13 cellular contexts compared by ENCODE assay signal in the genomic region with DNA sequence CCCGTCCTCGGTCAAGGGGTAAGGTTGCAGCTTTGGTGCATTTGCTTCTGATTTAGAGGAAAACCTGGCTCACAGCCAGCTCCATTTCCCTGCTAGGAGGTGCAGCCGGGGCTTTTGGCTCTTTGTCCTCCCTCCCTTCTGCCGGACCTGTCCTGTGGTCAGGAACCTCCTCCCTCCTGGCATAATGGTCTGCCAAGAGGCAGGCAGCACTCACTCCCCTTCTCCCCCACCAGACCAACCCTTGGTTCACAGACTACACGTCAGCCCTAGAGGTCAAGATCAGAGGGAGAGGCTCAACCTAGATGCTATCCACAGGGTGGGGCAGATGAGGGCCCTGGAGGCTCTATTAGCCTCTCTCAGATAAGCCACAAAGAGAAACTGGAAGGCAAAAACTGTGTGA.
DNase-seq lines count a peak whose midpoint lies in the region; ATAC-seq and TF ChIP-seq lines count a peak whose summit lies in the region.
"Had no signal": no experiment of that assay in that cellular context is flagged by ENCODE, and none has a peak within 500 bp of the region (broad histone marks: within the 10 kb centered on the region; RNA-seq: fewer than 3 reads in every experiment).

No MANE protein-coding gene starts in this region.

- TF ChIP-seq POLR2A in gastroesophageal sphincter (IDR thresholded peaks at IDR 0.05): no peak
- no peak for TF ChIP-seq POLR2A in stomach (IDR thresholded peaks at IDR 0.05)

- no TSS peak for BruUV-seq in PC-9 (replicated peaks; lab: Mats Ljungman, UMichigan)

- 90% methylated on average over 2 of the region's 5 CpGs; no CpG with 5 or more reads in 1 of the 2 donors for WGBS in gastroesophageal sphincter (ENCODE audit: low coverage in 1 of 2), 2 donors
- 44 to 59% (median 52%) methylated on average over 3 to 5 of the region's 5 CpGs for WGBS in stomach, 5 donors

- H3K9me3 ChIP-seq in PC-9 (ENCODE audit: insufficient read depth, low read depth): no peaks in the 10 kb centered on the region
- H3K9me3 ChIP-seq in gastroesophageal sphincter: no peaks in the 10 kb centered on the region
- H3K9me3 ChIP-seq in stomach: no peaks in the 10 kb centered on the region
- H3K9me3 ChIP-seq: adrenal gland had no signal

- no peaks in the 10 kb centered on the region for H3K9me2 ChIP-seq in PC-9 (ENCODE audit: insufficient read depth)

- POLR2A ChIA-PET in PC-9 (lab: Charles Lee; ENCODE audit: unreplicated experiment): interaction anchor here (0.5 kb wide), 1 partner anchor 10 kb away, joined by 28 read pairs; no protein-coding TSS in a partner anchor

- DNase-seq in NCI-H146 (lab: John Stamatoyannopoulos, UW) (peak; percentile 55), NCI-H146 treated with DMSO at 0.1 percent for 48 hours (lab: John Stamatoyannopoulos, UW; ENCODE audit: unreplicated experiment) (no peak), PC-9 (peak; percentile 79 to 85), stomach (peak; percentile 47), NOMO-1 (lab: John Stamatoyannopoulos, UW; ENCODE audit: unreplicated experiment in 2 of 2) (no peak), hippocampal formation (lab: John Stamatoyannopoulos, UW) (no peak)
- DNase-seq: ACHN; activated CD8-positive, alpha-beta memory T cell treated with anti-CD3 and anti-CD28 coated beads, Interleukin-2, amount 10 ng/mL, durations not matched to agents 7 days and 5 days; GM23248; KBM-7 had no signal

- H3K79me2 ChIP-seq in PC-9 (ENCODE audit: low read depth): peaks cover 15% of the 10 kb centered on the region; the same call in 1 of the 2 replicates

- peaks cover 44% of the 10 kb centered on the region for H3F3A ChIP-seq in PC-9 (ENCODE audit: insufficient read depth, low read depth)

- no peak for TF ChIP-seq EP300 in gastroesophageal sphincter (IDR thresholded peaks at IDR 0.05)
- no peak for TF ChIP-seq EP300 in stomach (IDR thresholded peaks at IDR 0.05)

- peaks cover 80% of the 10 kb centered on the region for H3K4me1 ChIP-seq in PC-9 (replicated peaks; ENCODE audit: insufficient read depth)
- H3K4me1 ChIP-seq in gastroesophageal sphincter: peaks cover 8 to 96% (median 46%) of the 10 kb centered on the region in 3 donors
- H3K4me1 ChIP-seq in stomach: peaks cover 64 to 94% (median 79%) of the 10 kb centered on the region in 4 donors

- no peak overlapping the region for H2AFZ ChIP-seq in PC-9
- H2AFZ ChIP-seq: GM23248 had no signal

- intact Hi-C loops in PC-9 (cut with micrococcal nuclease; ENCODE audit: unreplicated experiment): loop anchor here (1.0 to 2.0 kb wide), 3 partner anchors 25 to 71 kb away; no protein-coding TSS in a partner anchor
- intact Hi-C loops in stomach (cut with DNase I; ENCODE audit: low total_unique reads): no loop called here

- H4K20me1 ChIP-seq in PC-9 (ENCODE audit: insufficient read depth): no peaks in the 10 kb centered on the region

- CTCF ChIA-PET in PC-9 (lab: Charles Lee): interaction anchor here (1.1 kb wide), 1 partner anchor 10 kb away, joined by 8 read pairs; no protein-coding TSS in a partner anchor

- peak overlapping the region; percentile 71 for H3K4me2 ChIP-seq in PC-9

- no peaks in the 10 kb centered on the region for H3K27me3 ChIP-seq in PC-9 (ENCODE audit: insufficient read depth, low read depth)
- no peaks in the 10 kb centered on the region for H3K27me3 ChIP-seq in gastroesophageal sphincter
- no peaks in the 10 kb centered on the region for H3K27me3 ChIP-seq in stomach
- H3K27me3 ChIP-seq: adrenal gland had no signal

- no peak for ATAC-seq in gastroesophageal sphincter
- ATAC-seq in GM18498 (IDR thresholded peaks at IDR 0.05; ENCODE audit: unreplicated experiment): no peak
- ATAC-seq: activated CD8-positive, alpha-beta memory T cell treated with anti-CD3 and anti-CD28 coated beads, Interleukin-2, amount 10 ng/mL, durations not matched to agents 7 days and 5 days had no signal

- H3K36me3 ChIP-seq in PC-9 (ENCODE audit: low read depth) (no peaks in the 10 kb centered on the region), gastroesophageal sphincter (peaks cover 0 to 5% of the 10 kb centered on the region in 2 donors), stomach (peaks cover 0 to 7% (median 0%) of the 10 kb centered on the region in 4 donors)
- H3K36me3 ChIP-seq: adrenal gland had no signal

- H3K4me3 ChIP-seq in PC-9 (no peak overlapping the region), gastroesophageal sphincter (no peak overlapping the region), stomach (no peak overlapping the region)
- H3K4me3 ChIP-seq: adrenal gland, GM23248 had no signal

- TF ChIP-seq CTCF in PC-9 (conservative IDR thresholded peaks at IDR 0.05) (no peak), gastroesophageal sphincter (IDR thresholded peaks at IDR 0.05) (no peak), stomach (IDR thresholded peaks at IDR 0.05) (no peak)

- H3K27ac ChIP-seq in PC-9 (peak overlapping the region; percentile 78), gastroesophageal sphincter (peak overlapping the region in 3 of 4 donors; percentile 63 to 69 (median 64)), stomach (peak overlapping the region; percentile 10 to 76 (median 55))
- H3K27ac ChIP-seq: GM23248 had no signal

Comparison
In these comparisons a context has a peak if more than half of its experiments do, and no peak if none do; other contexts are left out.
1. DNase-seq: peak in NCI-H146 (single experiment), PC-9 (2 of 2) and stomach (single experiment); none in NCI-H146 treated with DMSO at 0.1 percent for 48 hours (single experiment), NOMO-1 (0 of 2) and hippocampal formation (0 of 2).
2. Peak in every context shown above with its lines, with median percentiles within 50 percentile points of each other: H3K27ac ChIP-seq.